In the genomic region with DNA sequence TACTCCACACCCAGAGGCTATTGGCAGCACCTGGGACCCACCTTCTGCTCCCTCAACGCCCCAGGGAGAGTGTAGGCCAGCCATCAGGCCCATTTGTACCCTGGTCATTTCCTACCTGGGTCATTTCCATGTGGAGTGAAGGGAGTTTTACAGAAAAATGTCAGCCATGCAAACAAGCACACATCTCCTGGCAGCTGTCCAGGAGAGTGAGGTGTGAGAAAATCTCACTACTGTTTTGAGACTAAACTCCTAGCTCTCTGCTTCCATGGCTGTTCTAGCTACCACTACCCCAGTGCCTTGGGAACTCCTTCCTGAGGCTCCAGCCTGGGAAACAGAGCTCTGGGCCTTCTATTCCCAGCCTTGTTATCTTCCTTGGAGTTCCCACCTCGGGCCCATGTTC, we compare ENCODE assay signal across 1 cellular context.
TF ChIP-seq lines count a peak whose summit lies in the region.

No MANE protein-coding gene starts in this region.

TF ChIP-seq in K562, 482 proteins besides CTCF, POLR2A, EP300 and RAD21:
- TF ChIP-seq KAT7 (CRISPR knock-in tag; IDR thresholded peaks at IDR 0.05; ENCODE audit: borderline replicate concordance) (no peak), NFIC (IDR thresholded peaks at IDR 0.05) (peak; percentile 94)
